Comparison of ENCODE assay signal across 17 cellular contexts in genomic region chr4:181757921-181758320, GRCh38.
DNase-seq lines count a peak whose midpoint lies in the region; TF ChIP-seq lines count a peak whose summit lies in the region.
"Had no signal": no experiment of that assay in that cellular context is flagged by ENCODE, and none has a peak within 500 bp of the region (broad histone marks: within the 10 kb centered on the region; RNA-seq: fewer than 3 reads in every experiment).

No MANE protein-coding gene starts in this region.

- no peak overlapping the region for H3K4me2 ChIP-seq in mesendoderm (ENCODE audit: low read length)
- H3K4me2 ChIP-seq: BLaER1 treated with 17β-estradiol and CSF1 and Interleukin-3, amounts not matched to agents 10 nM and 100 nM had no signal

- no peak overlapping the region for H3K9ac ChIP-seq in mesendoderm (ENCODE audit: low read length)
- H3K9ac ChIP-seq: BLaER1 treated with 17β-estradiol and CSF1 and Interleukin-3, amounts not matched to agents 10 nM and 100 nM had no signal

- H3K27me3 ChIP-seq in mesendoderm (ENCODE audit: insufficient read depth, low read length, poor library complexity): no peaks in the 10 kb centered on the region
- no peaks in the 10 kb centered on the region for H3K27me3 ChIP-seq in esophagus muscularis mucosa

- TF ChIP-seq POLR2A in esophagus muscularis mucosa (IDR thresholded peaks at IDR 0.05; ENCODE audit: low read depth): no peak

- peaks cover 8% of the 10 kb centered on the region for H3K4me1 ChIP-seq in mesendoderm (ENCODE audit: control insufficient read depth, low read depth, low read length)
- H3K4me1 ChIP-seq in esophagus muscularis mucosa: no peaks in the 10 kb centered on the region

- no peak for TF ChIP-seq EP300 in esophagus muscularis mucosa (IDR thresholded peaks at IDR 0.05)

- H3K9me3 ChIP-seq in esophagus muscularis mucosa: no peaks in the 10 kb centered on the region
- H3K9me3 ChIP-seq: BLaER1 treated with 17β-estradiol and CSF1 and Interleukin-3, amounts not matched to agents 10 nM and 100 nM had no signal

- intact Hi-C loops in esophagus muscularis mucosa (cut with DNase I): no loop called here

- TF ChIP-seq CTCF in esophagus muscularis mucosa (IDR thresholded peaks at IDR 0.05): no peak

- H3K4ac ChIP-seq in mesendoderm (ENCODE audit: low read depth, low read length): no peak overlapping the region

- H2AK5ac ChIP-seq in mesendoderm (ENCODE audit: low read length): no peak overlapping the region

- H3K4me3 ChIP-seq in mesendoderm (ENCODE audit: low read length): no peak overlapping the region
- no peak overlapping the region for H3K4me3 ChIP-seq in esophagus muscularis mucosa
- H3K4me3 ChIP-seq: BLaER1 treated with 17β-estradiol and CSF1 and Interleukin-3, amounts not matched to agents 10 nM and 100 nM had no signal

- WGBS in mesendoderm (ENCODE audit: extremely low coverage, insufficient coverage, low lambda C conversion rate): no CpG with 5 or more reads among the region's 3 CpGs
- WGBS in esophagus muscularis mucosa: 71% methylated on average over 3 of the region's 3 CpGs

- no peak overlapping the region for H3K18ac ChIP-seq in mesendoderm (ENCODE audit: low read length)

- no peaks in the 10 kb centered on the region for H3K79me2 ChIP-seq in mesendoderm (ENCODE audit: control insufficient read depth, insufficient read depth, low read length)

- H3K27ac ChIP-seq in mesendoderm (ENCODE audit: low read depth, low read length) (no peak overlapping the region), esophagus muscularis mucosa (replicated peaks in 1 of 4) (no peak overlapping the region)
- H3K27ac ChIP-seq: BLaER1 treated with 17β-estradiol and CSF1 and Interleukin-3, amounts not matched to agents 10 nM and 100 nM had no signal

- no peak overlapping the region for H2BK5ac ChIP-seq in mesendoderm (ENCODE audit: low read length)

- H2BK15ac ChIP-seq in mesendoderm (replicated peaks; ENCODE audit: low read depth): no peak overlapping the region

- DNase-seq in NCI-H748 (lab: John Stamatoyannopoulos, UW; ENCODE audit: unreplicated experiment): peak; percentile 42
- no peak for DNase-seq in NCI-H748 treated with DMSO at 0.1 percent for 48 hours (lab: John Stamatoyannopoulos, UW)
- peak; percentile 77 for DNase-seq in NCI-H69 (lab: John Stamatoyannopoulos, UW)
- no peak for DNase-seq in mesendoderm
- DNase-seq in DMS153 (lab: John Stamatoyannopoulos, UW): no peak
- no peak for DNase-seq in COLO829 (ENCODE audit: low spot score)
- DNase-seq in esophagus muscularis mucosa (ENCODE audit: extremely low spot score): no peak
- DNase-seq: CD8-positive, alpha-beta memory T cell; GDM1; H7; Kasumi-1; MM.1S; NCI-H1092 treated with DMSO at 0.1 percent for 48 hours; NCI-H187 treated with DMSO at 0.1 percent for 48 hours; NCI-H2171; SIG-M5 had no signal

- no peak overlapping the region for H2BK120ac ChIP-seq in mesendoderm (ENCODE audit: low read depth, low read length)

- H3K79me1 ChIP-seq in mesendoderm (ENCODE audit: low read length): no peaks in the 10 kb centered on the region

- H4K5ac ChIP-seq in mesendoderm (ENCODE audit: low read length): no peak overlapping the region

- H3K36me3 ChIP-seq in mesendoderm (ENCODE audit: control insufficient read depth, insufficient read depth, low read length) (no peaks in the 10 kb centered on the region), esophagus muscularis mucosa (no peaks in the 10 kb centered on the region)
- H3K36me3 ChIP-seq: BLaER1 treated with 17β-estradiol and CSF1 and Interleukin-3, amounts not matched to agents 10 nM and 100 nM had no signal

- H4K8ac ChIP-seq in mesendoderm (ENCODE audit: low read depth, low read length): no peak overlapping the region

- H3K56ac ChIP-seq in mesendoderm (ENCODE audit: low read length): peak overlapping the region; percentile 38

- H3K23ac ChIP-seq in mesendoderm (ENCODE audit: low read length): no peak overlapping the region

Comparison
In these comparisons a context has a peak if more than half of its experiments do, and no peak if none do; other contexts are left out.
1. DNase-seq: peak in NCI-H748 (single experiment) and NCI-H69 (single experiment); none in NCI-H748 treated with DMSO at 0.1 percent for 48 hours (single experiment), mesendoderm (single experiment), DMS153 (single experiment), COLO829 (single experiment) and esophagus muscularis mucosa (single experiment).